In genomic region chr1:23585321-23586022, GRCh38 we compare ENCODE assay signal across 9 cellular contexts. TPM values are rescaled to one million over a fixed set of nuclear protein-coding genes. Genes with fewer than 3 reads are reported as not detected.
DNase-seq lines count a peak whose midpoint lies in the region; ATAC-seq and TF ChIP-seq lines count a peak whose summit lies in the region.
"Had no signal": no experiment of that assay in that cellular context is flagged by ENCODE, and none has a peak within 500 bp of the region (broad histone marks: within the 10 kb centered on the region; RNA-seq: fewer than 3 reads in every experiment).

No MANE protein-coding gene starts in this region.

- H3K9me3 ChIP-seq in hepatocyte (ENCODE audit: low read depth) (no peaks in the 10 kb centered on the region), upper lobe of right lung (no peaks in the 10 kb centered on the region)

- DNase-seq in HFF-Myc (ENCODE audit: extremely low read depth, low read depth) (peak; percentile 81), SW 1271 (lab: John Stamatoyannopoulos, UW) (peak; percentile 68 to 72), hepatocyte (ENCODE audit: low spot score) (peak; percentile 62), upper lobe of right lung (no peak), NCI-H146 (lab: John Stamatoyannopoulos, UW) (no peak), OCI-M2 (lab: John Stamatoyannopoulos, UW; ENCODE audit: unreplicated experiment) (no peak), DMS79 (lab: John Stamatoyannopoulos, UW) (no peak)
- DNase-seq: left colon; stimulated activated CD4-positive, alpha-beta T cell treated with anti-CD3 and anti-CD28 coated beads, Interleukin-2, amount 100 ng/mL, for 48 hours had no signal

- H3K4me1 ChIP-seq in hepatocyte (ENCODE audit: insufficient read depth) (no peaks in the 10 kb centered on the region), upper lobe of right lung (no peaks in the 10 kb centered on the region)

- intact Hi-C loops in upper lobe of right lung (cut with DNase I), result no loop called here

- no peak overlapping the region for H2AFZ ChIP-seq in hepatocyte

- no peaks in the 10 kb centered on the region for H3K27me3 ChIP-seq in hepatocyte
- no peaks in the 10 kb centered on the region for H3K27me3 ChIP-seq in upper lobe of right lung

- H3K36me3 ChIP-seq in hepatocyte (replicated peaks; ENCODE audit: insufficient read depth, low read depth) (no peaks in the 10 kb centered on the region), upper lobe of right lung (no peaks in the 10 kb centered on the region)

- no peak overlapping the region for H3K4me3 ChIP-seq in HFF-Myc (replicated peaks; ENCODE audit: low read depth, low read length)
- no peak overlapping the region for H3K4me3 ChIP-seq in hepatocyte
- no peak overlapping the region for H3K4me3 ChIP-seq in upper lobe of right lung

- no peaks in the 10 kb centered on the region for H4K20me1 ChIP-seq in hepatocyte (ENCODE audit: insufficient read depth, poor library complexity, severe bottlenecking)

- no peaks in the 10 kb centered on the region for H3K79me2 ChIP-seq in hepatocyte

- WGBS in hepatocyte (ENCODE audit: low lambda C conversion rate, missing lambda C conversion rate), result 74% methylated on average over 10 of the region's 10 CpGs

- peak; percentile 60 for ATAC-seq in upper lobe of right lung
- ATAC-seq: left colon had no signal

- TF ChIP-seq CTCF in HFF-Myc (IDR thresholded peaks at IDR 0.05; ENCODE audit: low read depth, low read length, missing control alignments) (no peak), hepatocyte (IDR thresholded peaks at IDR 0.05; ENCODE audit: poor library complexity) (no peak), upper lobe of right lung (IDR thresholded peaks at IDR 0.05) (no peak)

- no peaks in the 10 kb centered on the region for H3K9me2 ChIP-seq in hepatocyte (replicated peaks; ENCODE audit: insufficient read depth)

- H3K27ac ChIP-seq in hepatocyte (peak overlapping the region; percentile 49), upper lobe of right lung (peak overlapping the region; percentile 17)

- no peak overlapping the region for H3K4me2 ChIP-seq in hepatocyte

RNA-seq across cellular contexts. Expression of gene ID3, which starts 26.2 kb away (rescaled TPM):
- total RNA-seq in hepatocyte (155 and 186 TPM in 2 replicates), upper lobe of right lung (242 TPM)
- 314 and 336 TPM in 2 replicates for polyA plus RNA-seq in hepatocyte

RNA-seq across cellular contexts. Expression of gene E2F2, which starts 54.4 kb away (rescaled TPM):
- 0.76 and 1.2 TPM in 2 replicates for total RNA-seq in hepatocyte
- 0.21 and 0.85 TPM in 2 replicates for polyA plus RNA-seq in hepatocyte
- 0.32 TPM for total RNA-seq in upper lobe of right lung

Comparison
In these comparisons a context has a peak if more than half of its experiments do, and no peak if none do; other contexts are left out.
1. DNase-seq: peak in HFF-Myc (single experiment), SW 1271 (2 of 2) and hepatocyte (single experiment); none in upper lobe of right lung (single experiment), NCI-H146 (single experiment), OCI-M2 (single experiment) and DMS79 (single experiment).